ENCODE assay signal across 20 cellular contexts in genomic region chrX:14864626-14865025, GRCh38. TPM values are rescaled to one million over a fixed set of nuclear protein-coding genes. Genes with fewer than 3 reads are reported as not detected.
DNase-seq lines count a peak whose midpoint lies in the region; ATAC-seq and TF ChIP-seq lines count a peak whose summit lies in the region.
"Had no signal": no experiment of that assay in that cellular context is flagged by ENCODE, and none has a peak within 500 bp of the region (broad histone marks: within the 10 kb centered on the region; RNA-seq: fewer than 3 reads in every experiment).

No MANE protein-coding gene starts in this region.

- WGBS in H9 (ENCODE audit: extremely low coverage, insufficient read length, low lambda C conversion rate): no CpG with 5 or more reads among the region's 1 CpG

- H3K9me3 Mint-ChIP-seq in H9: peaks cover 56 to 59% of the 10 kb centered on the region in 2 experiments
- H3K9me3 Mint-ChIP-seq: CD8-positive, alpha-beta memory T cell had no signal

- no peak overlapping the region for H4K8ac ChIP-seq in H9 (replicated peaks; ENCODE audit: insufficient read length, low read depth, low read length)

- H3K9ac ChIP-seq in H9 (ENCODE audit: extremely low read depth, insufficient read length, low read length): no peak overlapping the region

- no peak overlapping the region for H3K4me2 ChIP-seq in H9 (ENCODE audit: insufficient read depth, insufficient read length, low read length)

- no peak overlapping the region for H2AK5ac ChIP-seq in H9 (ENCODE audit: insufficient read length, low read length)

- no peaks in the 10 kb centered on the region for H4K20me1 ChIP-seq in H9 (ENCODE audit: control insufficient read depth, insufficient read depth, insufficient read length)

- H3K56ac ChIP-seq in H9 (ENCODE audit: insufficient read length, low read depth, low read length): no peak overlapping the region

- H2BK15ac ChIP-seq in H9 (ENCODE audit: low read depth, low read length): no peak overlapping the region

- H4K91ac ChIP-seq in H9 (ENCODE audit: insufficient read length, low read depth, low read length): no peak overlapping the region

- H3K4me3 ChIP-seq in skeletal muscle cell (ENCODE audit: low read depth, low read length): no peak overlapping the region
- H3K4me3 ChIP-seq in effector memory CD4-positive, alpha-beta T cell (ENCODE audit: insufficient read depth, low read depth, low read length, poor library complexity, severe bottlenecking): no peak overlapping the region
- H3K4me3 ChIP-seq: prostate gland, suprapubic skin had no signal

- no peaks in the 10 kb centered on the region for H3K27me3 Mint-ChIP-seq in H9 (ENCODE audit: low read depth)
- H3K27me3 Mint-ChIP-seq: activated CD8-positive, alpha-beta memory T cell treated with anti-CD3 and anti-CD28 coated beads, Interleukin-2, amount 10 ng/mL, durations not matched to agents 7 days and 5 days; CD8-positive, alpha-beta memory T cell; naive thymus-derived CD8-positive, alpha-beta T cell had no signal

- TF ChIP-seq CTCF in H9 (conservative IDR thresholded peaks at IDR 0.05): no peak

- H3K79me1 ChIP-seq in H9 (ENCODE audit: insufficient read depth, low read depth, low read length, poor library complexity, severe bottlenecking): no peaks in the 10 kb centered on the region

- H3K36me3 Mint-ChIP-seq in H9 (ENCODE audit: insufficient read depth in 1 of 3, low read depth in 3 of 3): peaks cover 26 to 30% (median 29%) of the 10 kb centered on the region in 3 experiments

- H2BK20ac ChIP-seq in H9 (ENCODE audit: low read depth, low read length, poor library complexity, severe bottlenecking): no peak overlapping the region

- no peaks in the 10 kb centered on the region for H3K27me3 ChIP-seq in effector memory CD4-positive, alpha-beta T cell (replicated peaks; ENCODE audit: control insufficient read depth, insufficient read depth, low read length, poor library complexity, severe bottlenecking)
- H3K27me3 ChIP-seq in H9 (ENCODE audit: insufficient read depth, low read length): no peaks in the 10 kb centered on the region
- H3K27me3 ChIP-seq: suprapubic skin had no signal

- no peak overlapping the region for H2BK12ac ChIP-seq in H9 (ENCODE audit: insufficient read length, low read depth, low read length)

- no peak overlapping the region for H3K27ac Mint-ChIP-seq in H9
- H3K27ac Mint-ChIP-seq: activated CD8-positive, alpha-beta memory T cell treated with anti-CD3 and anti-CD28 coated beads, Interleukin-2, amount 10 ng/mL, durations not matched to agents 7 days and 5 days; CD8-positive, alpha-beta memory T cell; naive thymus-derived CD8-positive, alpha-beta T cell had no signal

- H3K36me3 ChIP-seq in effector memory CD4-positive, alpha-beta T cell (ENCODE audit: control insufficient read depth, insufficient read depth, low read length): no peaks in the 10 kb centered on the region
- H3K36me3 ChIP-seq: prostate gland, suprapubic skin had no signal

- no peak overlapping the region for H2BK120ac ChIP-seq in H9 (ENCODE audit: low read depth, low read length, poor library complexity, severe bottlenecking)

- H3K4me1 Mint-ChIP-seq in H9: peaks cover 2 to 5% of the 10 kb centered on the region in 2 experiments; a peak in 3 of 4 replicates
- H3K4me1 Mint-ChIP-seq: CD8-positive, alpha-beta memory T cell had no signal

- H4K5ac ChIP-seq in H9 (ENCODE audit: insufficient read length, low read depth, low read length): no peak overlapping the region

- no peak overlapping the region for H3K4ac ChIP-seq in H9 (ENCODE audit: low read depth, low read length)

- H3K18ac ChIP-seq in H9 (ENCODE audit: insufficient read length, low read depth, low read length): no peak overlapping the region

- no peak overlapping the region for H3K14ac ChIP-seq in H9 (ENCODE audit: insufficient read depth, low read length)

- H3K79me2 ChIP-seq in H9 (ENCODE audit: insufficient read depth, low read length): no peaks in the 10 kb centered on the region; the same call in 1 of the 2 replicates

- H2AFZ ChIP-seq in H9 (ENCODE audit: low read length): no peak overlapping the region

- no peaks in the 10 kb centered on the region for H3K23me2 ChIP-seq in H9 (ENCODE audit: insufficient read length, low read depth, low read length, poor library complexity, severe bottlenecking)

- H3K4me3 Mint-ChIP-seq in H9: no peak overlapping the region
- H3K4me3 Mint-ChIP-seq: activated CD8-positive, alpha-beta memory T cell treated with anti-CD3 and anti-CD28 coated beads, Interleukin-2, amount 10 ng/mL, durations not matched to agents 7 days and 5 days; CD8-positive, alpha-beta memory T cell; naive thymus-derived CD8-positive, alpha-beta T cell had no signal

- no peak for ATAC-seq in HG02642 (IDR thresholded peaks at IDR 0.05; ENCODE audit: poor library complexity, unreplicated experiment)
- ATAC-seq: activated CD8-positive, alpha-beta memory T cell treated with anti-CD3 and anti-CD28 coated beads, Interleukin-2, amount 10 ng/mL, durations not matched to agents 7 days and 5 days; naive thymus-derived CD8-positive, alpha-beta T cell had no signal

- H2BK5ac ChIP-seq in H9 (ENCODE audit: insufficient read length, low read length): no peak overlapping the region

- no peak overlapping the region for H3K23ac ChIP-seq in H9 (ENCODE audit: insufficient read length, low read depth, low read length)

- no peaks in the 10 kb centered on the region for H3K9me3 ChIP-seq in effector memory CD4-positive, alpha-beta T cell (ENCODE audit: control insufficient read depth, low read length)
- no peaks in the 10 kb centered on the region for H3K9me3 ChIP-seq in H9 (ENCODE audit: control insufficient read depth, low read depth, low read length)
- H3K9me3 ChIP-seq: prostate gland, suprapubic skin had no signal

- H3K4me1 ChIP-seq in effector memory CD4-positive, alpha-beta T cell (ENCODE audit: control insufficient read depth, insufficient read depth, low read length, poor library complexity, severe bottlenecking): no peaks in the 10 kb centered on the region
- H3K4me1 ChIP-seq in H9 (ENCODE audit: insufficient read depth, low read length): no peaks in the 10 kb centered on the region
- H3K4me1 ChIP-seq: prostate gland, suprapubic skin had no signal

- H3K27ac ChIP-seq in epithelial cell of prostate (peak overlapping the region; percentile 47), H9 (ENCODE audit: insufficient read length, low read depth, low read length) (no peak overlapping the region)
- no peak overlapping the region for H3K27ac ChIP-seq in effector memory CD4-positive, alpha-beta T cell (ENCODE audit: insufficient read depth, low read length, poor library complexity, severe bottlenecking)
- H3K27ac ChIP-seq: prostate gland, suprapubic skin had no signal

- DNase-seq in EL (peak; percentile 62), amniotic epithelial cell (ENCODE audit: low read depth) (peak; percentile 52), epithelial cell of prostate (ENCODE audit: low read depth, low spot score) (no peak), skeletal muscle cell (ENCODE audit: low read depth) (peak; percentile 11), H9 (no peak), retina (no peak)
- no peak for DNase-seq in effector memory CD4-positive, alpha-beta T cell
- DNase-seq: activated CD8-positive, alpha-beta memory T cell treated with anti-CD3 and anti-CD28 coated beads, Interleukin-2, amount 10 ng/mL, durations not matched to agents 7 days and 5 days; CD8-positive, alpha-beta memory T cell; DMS79 treated with DMSO at 0.1 percent for 48 hours; KG1; naive thymus-derived CD8-positive, alpha-beta T cell; NCI-H1048; NCI-H1930; NCI-H446 treated with DMSO at 0.1 percent for 48 hours; RPMI8226; stimulated activated CD8-positive, alpha-beta memory T cell treated with anti-CD3 and anti-CD28 coated beads, Interleukin-4, amount 100 ng/mL, for 48 hours had no signal

- H3T11ph ChIP-seq in H9 (ENCODE audit: low read length): no peak overlapping the region

RNA-seq across cellular contexts. Expression of gene FANCB, which starts 8.2 kb away (rescaled TPM):
- 11.3 and 12.1 TPM in 2 replicates for total RNA-seq in H9 (2021)

RNA-seq across cellular contexts. Expression of gene MOSPD2, which starts 8.6 kb away (rescaled TPM):
- 6.4 and 6.6 TPM in 2 replicates for total RNA-seq in H9 (2021)

Comparison
In these comparisons a context has a peak if more than half of its experiments do, and no peak if none do; other contexts are left out.
1. DNase-seq: peak in EL (single experiment), amniotic epithelial cell (single experiment) and skeletal muscle cell (single experiment); none in epithelial cell of prostate (single experiment), effector memory CD4-positive, alpha-beta T cell (0 of 3), H9 (single experiment) and retina (single experiment).